Comparison of ENCODE assay signal across 13 cellular contexts in genomic region chr2:128746356-128746755, GRCh38.
A peak's percentile ranks its signal among the peaks of the same experiment; 100 is the strongest.
DNase-seq lines count a peak whose midpoint lies in the region; TF ChIP-seq lines count a peak whose summit lies in the region.
"Had no signal": no experiment of that assay in that cellular context is flagged by ENCODE, and none has a peak within 500 bp of the region (broad histone marks: within the 10 kb centered on the region; RNA-seq: fewer than 3 reads in every experiment).

No MANE protein-coding gene starts in this region.

- in situ Hi-C loops in KBM-7 (cut with MboI; ENCODE audit: low pct_unique_long_range_greater_than_20kb, low sequenced_read_pairs), result no loop called here

- no peaks in the 10 kb centered on the region for H3K27me3 ChIP-seq in testis

- 24 to 48% methylated on average over 5 of the region's 5 CpGs for WGBS in testis, 2 donors

- intact Hi-C loops in testis (cut with DNase I; ENCODE audit: low total_unique reads), result no loop called here

- no peak for TF ChIP-seq CTCF in testis (IDR thresholded peaks at IDR 0.05)

- H3K4me3 ChIP-seq in testis, result no peak overlapping the region

- DNase-seq in DMS 273 (lab: John Stamatoyannopoulos, UW; ENCODE audit: unreplicated experiment) (peak; percentile 5), DMS 273 treated with DMSO at 0.1 percent for 48 hours (lab: John Stamatoyannopoulos, UW) (no peak), astrocyte of the hippocampus (ENCODE audit: low read depth, low spot score) (peak; percentile 95), iris pigment epithelial cell (ENCODE audit: low read depth) (peak; percentile 100), testis (peak; percentile 69), OCI-M2 (lab: John Stamatoyannopoulos, UW; ENCODE audit: unreplicated experiment) (no peak), NCI-H526 (lab: John Stamatoyannopoulos, UW) (no peak), KBM-7 (no peak)
- DNase-seq: effector memory CD4-positive, alpha-beta T cell; hippocampal formation; NCI-H2227 treated with DMSO at 0.1 percent for 48 hours; substantia nigra had no signal

- no peak overlapping the region for H3K27ac ChIP-seq in testis
- H3K27ac ChIP-seq: 22Rv1 had no signal

- H3K4me1 ChIP-seq in testis, result peaks cover 11% of the 10 kb centered on the region

- TF ChIP-seq POLR2A in testis (IDR thresholded peaks at IDR 0.05), result no peak

- no peaks in the 10 kb centered on the region for H3K9me3 ChIP-seq in testis

- no peaks in the 10 kb centered on the region for H3K36me3 ChIP-seq in testis (ENCODE audit: low read depth, missing control alignments)

Comparison
In these comparisons a context has a peak if more than half of its experiments do, and no peak if none do; other contexts are left out.
1. DNase-seq: peak in DMS 273 (single experiment), astrocyte of the hippocampus (single experiment), iris pigment epithelial cell (single experiment) and testis (single experiment); none in DMS 273 treated with DMSO at 0.1 percent for 48 hours (single experiment), OCI-M2 (single experiment), NCI-H526 (0 of 2) and KBM-7 (single experiment).